Comparison of ENCODE assay signal across 1 cellular context in genomic region chr20:50710492-50711063, GRCh38.
TF ChIP-seq lines count a peak whose summit lies in the region.

No MANE protein-coding gene starts in this region.

TF ChIP-seq in HepG2, 621 proteins besides CTCF, POLR2A, EP300 and RAD21 (continued from another document and continues in another):
- TF ChIP-seq ZNF317 (CRISPR knock-in tag; IDR thresholded peaks at IDR 0.05): no peak
- TF ChIP-seq ZNF558 (CRISPR knock-in tag; IDR thresholded peaks at IDR 0.05; ENCODE audit: borderline replicate concordance): no peak
- TF ChIP-seq NONO (IDR thresholded peaks at IDR 0.05): no peak
- no peak for TF ChIP-seq NONO (CRISPR knock-in tag; conservative IDR thresholded peaks at IDR 0.05)
- TF ChIP-seq GATAD2A (CRISPR knock-in tag; IDR thresholded peaks at IDR 0.05): peak; percentile 71
- 0 out of 2 replicates have a peak, but pooled peaks have one; percentile 20 for TF ChIP-seq FOXA3 (CRISPR knock-in tag; IDR thresholded peaks at IDR 0.05)
- TF ChIP-seq, protein P1, sequence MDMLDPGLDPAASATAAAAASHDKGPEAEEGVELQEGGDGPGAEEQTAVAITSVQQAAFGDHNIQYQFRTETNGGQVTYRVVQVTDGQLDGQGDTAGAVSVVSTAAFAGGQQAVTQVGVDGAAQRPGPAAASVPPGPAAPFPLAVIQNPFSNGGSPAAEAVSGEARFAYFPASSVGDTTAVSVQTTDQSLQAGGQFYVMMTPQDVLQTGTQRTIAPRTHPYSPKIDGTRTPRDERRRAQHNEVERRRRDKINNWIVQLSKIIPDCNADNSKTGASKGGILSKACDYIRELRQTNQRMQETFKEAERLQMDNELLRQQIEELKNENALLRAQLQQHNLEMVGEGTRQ (IDR thresholded peaks at IDR 0.05; ENCODE audit: low read depth, low read length): no peak
- TF ChIP-seq, protein P1 (CRISPR knock-in tag; IDR thresholded peaks at IDR 0.05; ENCODE audit: borderline replicate concordance): no peak
- peak; percentile 20; the same call in 1 of the 2 replicates for TF ChIP-seq MIER3 (CRISPR knock-in tag; IDR thresholded peaks at IDR 0.05; ENCODE audit: borderline replicate concordance)
- peak; percentile 74 for TF ChIP-seq SAP130 (CRISPR knock-in tag; IDR thresholded peaks at IDR 0.05; ENCODE audit: low read depth)
- TF ChIP-seq SETDB1 (CRISPR knock-in tag; IDR thresholded peaks at IDR 0.05; ENCODE audit: borderline replicate concordance): no peak
- TF ChIP-seq RORA (CRISPR knock-in tag; IDR thresholded peaks at IDR 0.05): no peak
- TF ChIP-seq ZNF614 (CRISPR knock-in tag; IDR thresholded peaks at IDR 0.05; ENCODE audit: borderline replicate concordance): peak; percentile 36; the same call in 1 of the 2 replicates
- no peak for TF ChIP-seq ZNF670 (CRISPR knock-in tag; IDR thresholded peaks at IDR 0.05; ENCODE audit: borderline replicate concordance)
- TF ChIP-seq REPIN1 (CRISPR knock-in tag; IDR thresholded peaks at IDR 0.05; ENCODE audit: borderline replicate concordance, low read depth): no peak
- TF ChIP-seq, protein P2, sequence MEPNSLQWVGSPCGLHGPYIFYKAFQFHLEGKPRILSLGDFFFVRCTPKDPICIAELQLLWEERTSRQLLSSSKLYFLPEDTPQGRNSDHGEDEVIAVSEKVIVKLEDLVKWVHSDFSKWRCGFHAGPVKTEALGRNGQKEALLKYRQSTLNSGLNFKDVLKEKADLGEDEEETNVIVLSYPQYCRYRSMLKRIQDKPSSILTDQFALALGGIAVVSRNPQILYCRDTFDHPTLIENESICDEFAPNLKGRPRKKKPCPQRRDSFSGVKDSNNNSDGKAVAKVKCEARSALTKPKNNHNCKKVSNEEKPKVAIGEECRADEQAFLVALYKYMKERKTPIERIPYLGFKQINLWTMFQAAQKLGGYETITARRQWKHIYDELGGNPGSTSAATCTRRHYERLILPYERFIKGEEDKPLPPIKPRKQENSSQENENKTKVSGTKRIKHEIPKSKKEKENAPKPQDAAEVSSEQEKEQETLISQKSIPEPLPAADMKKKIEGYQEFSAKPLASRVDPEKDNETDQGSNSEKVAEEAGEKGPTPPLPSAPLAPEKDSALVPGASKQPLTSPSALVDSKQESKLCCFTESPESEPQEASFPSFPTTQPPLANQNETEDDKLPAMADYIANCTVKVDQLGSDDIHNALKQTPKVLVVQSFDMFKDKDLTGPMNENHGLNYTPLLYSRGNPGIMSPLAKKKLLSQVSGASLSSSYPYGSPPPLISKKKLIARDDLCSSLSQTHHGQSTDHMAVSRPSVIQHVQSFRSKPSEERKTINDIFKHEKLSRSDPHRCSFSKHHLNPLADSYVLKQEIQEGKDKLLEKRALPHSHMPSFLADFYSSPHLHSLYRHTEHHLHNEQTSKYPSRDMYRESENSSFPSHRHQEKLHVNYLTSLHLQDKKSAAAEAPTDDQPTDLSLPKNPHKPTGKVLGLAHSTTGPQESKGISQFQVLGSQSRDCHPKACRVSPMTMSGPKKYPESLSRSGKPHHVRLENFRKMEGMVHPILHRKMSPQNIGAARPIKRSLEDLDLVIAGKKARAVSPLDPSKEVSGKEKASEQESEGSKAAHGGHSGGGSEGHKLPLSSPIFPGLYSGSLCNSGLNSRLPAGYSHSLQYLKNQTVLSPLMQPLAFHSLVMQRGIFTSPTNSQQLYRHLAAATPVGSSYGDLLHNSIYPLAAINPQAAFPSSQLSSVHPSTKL (CRISPR knock-in tag; IDR thresholded peaks at IDR 0.05): peak; percentile 62; the same call in 1 of the 2 replicates
- TF ChIP-seq TBL1XR1 (IDR thresholded peaks at IDR 0.05; ENCODE audit: borderline replicate concordance, low read length, partially characterized antibody): no peak
- TF ChIP-seq, protein P3, sequence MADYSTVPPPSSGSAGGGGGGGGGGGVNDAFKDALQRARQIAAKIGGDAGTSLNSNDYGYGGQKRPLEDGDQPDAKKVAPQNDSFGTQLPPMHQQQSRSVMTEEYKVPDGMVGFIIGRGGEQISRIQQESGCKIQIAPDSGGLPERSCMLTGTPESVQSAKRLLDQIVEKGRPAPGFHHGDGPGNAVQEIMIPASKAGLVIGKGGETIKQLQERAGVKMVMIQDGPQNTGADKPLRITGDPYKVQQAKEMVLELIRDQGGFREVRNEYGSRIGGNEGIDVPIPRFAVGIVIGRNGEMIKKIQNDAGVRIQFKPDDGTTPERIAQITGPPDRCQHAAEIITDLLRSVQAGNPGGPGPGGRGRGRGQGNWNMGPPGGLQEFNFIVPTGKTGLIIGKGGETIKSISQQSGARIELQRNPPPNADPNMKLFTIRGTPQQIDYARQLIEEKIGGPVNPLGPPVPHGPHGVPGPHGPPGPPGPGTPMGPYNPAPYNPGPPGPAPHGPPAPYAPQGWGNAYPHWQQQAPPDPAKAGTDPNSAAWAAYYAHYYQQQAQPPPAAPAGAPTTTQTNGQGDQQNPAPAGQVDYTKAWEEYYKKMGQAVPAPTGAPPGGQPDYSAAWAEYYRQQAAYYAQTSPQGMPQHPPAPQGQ (CRISPR knock-in tag; IDR thresholded peaks at IDR 0.05; ENCODE audit: borderline replicate concordance): no peak
- TF ChIP-seq TRIM22 (IDR thresholded peaks at IDR 0.05): no peak
- no peak for TF ChIP-seq NFYC (CRISPR knock-in tag; IDR thresholded peaks at IDR 0.05)
- 0 out of 2 replicates have a peak, but pooled peaks have one; percentile 27 for TF ChIP-seq IRF2 (CRISPR knock-in tag; IDR thresholded peaks at IDR 0.05)
- 0 out of 2 replicates have a peak, but pooled peaks have one; percentile 28 for TF ChIP-seq MYC (CRISPR knock-in tag; IDR thresholded peaks at IDR 0.05; ENCODE audit: borderline replicate concordance)
- peak; percentile 24; the same call in 1 of the 2 replicates for TF ChIP-seq THAP11 (CRISPR knock-in tag; IDR thresholded peaks at IDR 0.05)
- TF ChIP-seq, protein P4, sequence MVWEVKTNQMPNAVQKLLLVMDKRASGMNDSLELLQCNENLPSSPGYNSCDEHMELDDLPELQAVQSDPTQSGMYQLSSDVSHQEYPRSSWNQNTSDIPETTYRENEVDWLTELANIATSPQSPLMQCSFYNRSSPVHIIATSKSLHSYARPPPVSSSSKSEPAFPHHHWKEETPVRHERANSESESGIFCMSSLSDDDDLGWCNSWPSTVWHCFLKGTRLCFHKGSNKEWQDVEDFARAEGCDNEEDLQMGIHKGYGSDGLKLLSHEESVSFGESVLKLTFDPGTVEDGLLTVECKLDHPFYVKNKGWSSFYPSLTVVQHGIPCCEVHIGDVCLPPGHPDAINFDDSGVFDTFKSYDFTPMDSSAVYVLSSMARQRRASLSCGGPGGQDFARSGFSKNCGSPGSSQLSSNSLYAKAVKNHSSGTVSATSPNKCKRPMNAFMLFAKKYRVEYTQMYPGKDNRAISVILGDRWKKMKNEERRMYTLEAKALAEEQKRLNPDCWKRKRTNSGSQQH (CRISPR knock-in tag; IDR thresholded peaks at IDR 0.05; ENCODE audit: low read depth): no peak
- no peak for TF ChIP-seq ZNF160 (CRISPR knock-in tag; IDR thresholded peaks at IDR 0.05)
- 0 out of 2 replicates have a peak, but pooled peaks have one; percentile 41 for TF ChIP-seq ZNF766 (CRISPR knock-in tag; IDR thresholded peaks at IDR 0.05; ENCODE audit: borderline replicate concordance)
- no peak for TF ChIP-seq ZNF550 (CRISPR knock-in tag; IDR thresholded peaks at IDR 0.05; ENCODE audit: borderline replicate concordance)
- TF ChIP-seq, protein P5, sequence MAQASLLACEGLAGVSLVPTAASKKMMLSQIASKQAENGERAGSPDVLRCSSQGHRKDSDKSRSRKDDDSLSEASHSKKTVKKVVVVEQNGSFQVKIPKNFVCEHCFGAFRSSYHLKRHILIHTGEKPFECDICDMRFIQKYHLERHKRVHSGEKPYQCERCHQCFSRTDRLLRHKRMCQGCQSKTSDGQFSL (CRISPR knock-in tag; IDR thresholded peaks at IDR 0.05): no peak
- TF ChIP-seq, protein P6, sequence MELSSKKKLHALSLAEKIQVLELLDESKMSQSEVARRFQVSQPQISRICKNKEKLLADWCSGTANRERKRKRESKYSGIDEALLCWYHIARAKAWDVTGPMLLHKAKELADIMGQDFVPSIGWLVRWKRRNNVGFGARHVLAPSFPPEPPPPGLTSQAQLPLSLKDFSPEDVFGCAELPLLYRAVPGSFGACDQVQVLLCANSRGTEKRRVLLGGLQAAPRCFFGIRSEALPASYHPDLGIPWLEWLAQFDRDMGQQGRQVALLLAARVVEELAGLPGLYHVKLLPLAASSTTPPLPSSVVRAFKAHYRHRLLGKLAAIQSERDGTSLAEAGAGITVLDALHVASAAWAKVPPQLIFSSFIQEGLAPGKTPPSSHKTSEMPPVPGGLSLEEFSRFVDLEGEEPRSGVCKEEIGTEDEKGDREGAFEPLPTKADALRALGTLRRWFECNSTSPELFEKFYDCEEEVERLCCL (CRISPR knock-in tag; IDR thresholded peaks at IDR 0.05; ENCODE audit: borderline replicate concordance): no peak
- no peak for TF ChIP-seq ZNF441 (CRISPR knock-in tag; IDR thresholded peaks at IDR 0.05; ENCODE audit: borderline replicate concordance)
- TF ChIP-seq, protein P7, sequence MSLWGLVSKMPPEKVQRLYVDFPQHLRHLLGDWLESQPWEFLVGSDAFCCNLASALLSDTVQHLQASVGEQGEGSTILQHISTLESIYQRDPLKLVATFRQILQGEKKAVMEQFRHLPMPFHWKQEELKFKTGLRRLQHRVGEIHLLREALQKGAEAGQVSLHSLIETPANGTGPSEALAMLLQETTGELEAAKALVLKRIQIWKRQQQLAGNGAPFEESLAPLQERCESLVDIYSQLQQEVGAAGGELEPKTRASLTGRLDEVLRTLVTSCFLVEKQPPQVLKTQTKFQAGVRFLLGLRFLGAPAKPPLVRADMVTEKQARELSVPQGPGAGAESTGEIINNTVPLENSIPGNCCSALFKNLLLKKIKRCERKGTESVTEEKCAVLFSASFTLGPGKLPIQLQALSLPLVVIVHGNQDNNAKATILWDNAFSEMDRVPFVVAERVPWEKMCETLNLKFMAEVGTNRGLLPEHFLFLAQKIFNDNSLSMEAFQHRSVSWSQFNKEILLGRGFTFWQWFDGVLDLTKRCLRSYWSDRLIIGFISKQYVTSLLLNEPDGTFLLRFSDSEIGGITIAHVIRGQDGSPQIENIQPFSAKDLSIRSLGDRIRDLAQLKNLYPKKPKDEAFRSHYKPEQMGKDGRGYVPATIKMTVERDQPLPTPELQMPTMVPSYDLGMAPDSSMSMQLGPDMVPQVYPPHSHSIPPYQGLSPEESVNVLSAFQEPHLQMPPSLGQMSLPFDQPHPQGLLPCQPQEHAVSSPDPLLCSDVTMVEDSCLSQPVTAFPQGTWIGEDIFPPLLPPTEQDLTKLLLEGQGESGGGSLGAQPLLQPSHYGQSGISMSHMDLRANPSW (CRISPR knock-in tag; IDR thresholded peaks at IDR 0.05; ENCODE audit: borderline replicate concordance): no peak
- TF ChIP-seq ZNF615 (CRISPR knock-in tag; IDR thresholded peaks at IDR 0.05; ENCODE audit: borderline replicate concordance): peak; percentile 67; the same call in 1 of the 2 replicates
- TF ChIP-seq ZFP36L2 (CRISPR knock-in tag; IDR thresholded peaks at IDR 0.05): no peak
- no peak for TF ChIP-seq ZNF543 (CRISPR knock-in tag; IDR thresholded peaks at IDR 0.05)
- TF ChIP-seq CEBPG (CRISPR knock-in tag; IDR thresholded peaks at IDR 0.05): peak; percentile 94
- TF ChIP-seq ZNF430 (CRISPR knock-in tag; IDR thresholded peaks at IDR 0.05): peak; percentile 58; the same call in 1 of the 2 replicates
- no peak for TF ChIP-seq TBX3 (IDR thresholded peaks at IDR 0.05; ENCODE audit: borderline replicate concordance)
- TF ChIP-seq KLF12 (CRISPR knock-in tag; IDR thresholded peaks at IDR 0.05; ENCODE audit: borderline replicate concordance): no peak
- no peak for TF ChIP-seq ZNF333 (CRISPR knock-in tag; IDR thresholded peaks at IDR 0.05; ENCODE audit: borderline replicate concordance)
- TF ChIP-seq, protein P8, sequence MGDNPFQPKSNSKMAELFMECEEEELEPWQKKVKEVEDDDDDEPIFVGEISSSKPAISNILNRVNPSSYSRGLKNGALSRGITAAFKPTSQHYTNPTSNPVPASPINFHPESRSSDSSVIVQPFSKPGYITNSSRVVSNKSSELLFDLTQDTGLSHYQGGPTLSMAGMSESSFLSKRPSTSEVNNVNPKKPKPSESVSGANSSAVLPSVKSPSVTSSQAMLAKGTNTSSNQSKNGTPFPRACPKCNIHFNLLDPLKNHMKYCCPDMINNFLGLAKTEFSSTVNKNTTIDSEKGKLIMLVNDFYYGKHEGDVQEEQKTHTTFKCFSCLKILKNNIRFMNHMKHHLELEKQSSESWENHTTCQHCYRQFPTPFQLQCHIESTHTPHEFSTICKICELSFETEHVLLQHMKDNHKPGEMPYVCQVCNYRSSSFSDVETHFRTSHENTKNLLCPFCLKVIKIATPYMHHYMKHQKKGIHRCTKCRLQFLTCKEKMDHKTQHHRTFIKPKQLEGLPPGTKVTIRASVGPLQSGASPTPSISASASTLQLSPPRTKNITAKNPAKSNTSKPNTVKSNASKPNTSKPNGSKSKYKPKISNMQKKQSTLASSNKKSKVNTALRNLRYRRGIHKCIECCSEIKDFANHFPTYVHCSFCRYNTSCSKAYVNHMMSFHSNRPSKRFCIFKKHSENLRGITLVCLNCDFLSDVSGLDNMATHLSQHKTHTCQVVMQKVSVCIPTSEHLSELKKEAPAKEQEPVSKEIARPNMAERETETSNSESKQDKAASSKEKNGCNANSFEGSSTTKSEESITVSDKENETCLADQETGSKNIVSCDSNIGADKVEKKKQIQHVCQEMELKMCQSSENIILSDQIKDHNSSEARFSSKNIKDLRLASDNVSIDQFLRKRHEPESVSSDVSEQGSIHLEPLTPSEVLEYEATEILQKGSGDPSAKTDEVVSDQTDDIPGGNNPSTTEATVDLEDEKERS (CRISPR knock-in tag; IDR thresholded peaks at IDR 0.05): 0 out of 2 replicates have a peak, but pooled peaks have one; percentile 55
- no peak; the same call in 1 of the 2 replicates for TF ChIP-seq ZNF350 (CRISPR knock-in tag; IDR thresholded peaks at IDR 0.05; ENCODE audit: borderline replicate concordance, low read depth)
- TF ChIP-seq MYNN (CRISPR knock-in tag; IDR thresholded peaks at IDR 0.05; ENCODE audit: low read depth): no peak
- no peak for TF ChIP-seq ZNF768 (CRISPR knock-in tag; IDR thresholded peaks at IDR 0.05)
- TF ChIP-seq, protein P9, sequence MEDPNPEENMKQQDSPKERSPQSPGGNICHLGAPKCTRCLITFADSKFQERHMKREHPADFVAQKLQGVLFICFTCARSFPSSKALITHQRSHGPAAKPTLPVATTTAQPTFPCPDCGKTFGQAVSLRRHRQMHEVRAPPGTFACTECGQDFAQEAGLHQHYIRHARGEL (CRISPR knock-in tag; IDR thresholded peaks at IDR 0.05): no peak
- TF ChIP-seq ZNF713 (CRISPR knock-in tag; IDR thresholded peaks at IDR 0.05): no peak
